ENCODE assay signal across 1 cellular context in the genomic region with DNA sequence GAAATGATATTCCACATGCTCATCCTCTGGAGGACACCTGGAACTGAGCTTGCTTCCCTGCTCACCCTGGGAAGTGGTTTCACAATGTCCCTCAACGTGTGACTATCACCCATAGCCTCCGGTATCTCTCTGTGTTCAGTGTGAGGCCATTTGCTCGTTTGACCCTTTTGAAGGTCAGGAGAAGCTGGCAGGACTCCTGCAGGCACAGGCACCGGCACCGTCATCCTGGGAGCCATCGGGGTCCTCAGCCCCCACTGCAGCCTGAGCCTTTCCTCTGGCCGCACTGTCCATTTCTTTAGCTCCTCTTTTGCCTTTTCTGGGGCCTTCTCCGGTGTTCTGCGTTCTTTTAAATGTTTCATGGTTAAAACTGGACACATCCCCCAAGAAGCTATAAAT.
TF ChIP-seq lines count a peak whose summit lies in the region.

No MANE protein-coding gene starts in this region.

TF ChIP-seq in IMR-90, 13 proteins besides CTCF, POLR2A, EP300 and RAD21 (continued from another document):
- TF ChIP-seq RFX5 (IDR thresholded peaks at IDR 0.05; ENCODE audit: low read depth, low read length) (no peak), MXI1 (IDR thresholded peaks at IDR 0.05; ENCODE audit: borderline replicate concordance, low read depth, low read length) (no peak), SMC3 (IDR thresholded peaks at IDR 0.05; ENCODE audit: low read depth, low read length) (no peak), MAFK (IDR thresholded peaks at IDR 0.05; ENCODE audit: low read depth, low read length) (no peak)
- TF ChIP-seq, protein P1, sequence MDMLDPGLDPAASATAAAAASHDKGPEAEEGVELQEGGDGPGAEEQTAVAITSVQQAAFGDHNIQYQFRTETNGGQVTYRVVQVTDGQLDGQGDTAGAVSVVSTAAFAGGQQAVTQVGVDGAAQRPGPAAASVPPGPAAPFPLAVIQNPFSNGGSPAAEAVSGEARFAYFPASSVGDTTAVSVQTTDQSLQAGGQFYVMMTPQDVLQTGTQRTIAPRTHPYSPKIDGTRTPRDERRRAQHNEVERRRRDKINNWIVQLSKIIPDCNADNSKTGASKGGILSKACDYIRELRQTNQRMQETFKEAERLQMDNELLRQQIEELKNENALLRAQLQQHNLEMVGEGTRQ (IDR thresholded peaks at IDR 0.05; ENCODE audit: low read depth, low read length) = no peak
TF ChIP-seq in IMR-90: peak in this region for 0.
